12 cellular contexts compared by ENCODE assay signal in genomic region chr22:19875531-19876313, GRCh38. TPM values are rescaled to one million over a fixed set of nuclear protein-coding genes. Genes with fewer than 3 reads are reported as not detected.
A peak's percentile ranks its signal among the peaks of the same experiment; 100 is the strongest.
DNase-seq lines count a peak whose midpoint lies in the region; ATAC-seq and TF ChIP-seq lines count a peak whose summit lies in the region.
"Had no signal": no experiment of that assay in that cellular context is flagged by ENCODE, and none has a peak within 500 bp of the region (broad histone marks: within the 10 kb centered on the region; RNA-seq: fewer than 3 reads in every experiment).

No MANE protein-coding gene starts in this region.

- peaks cover 5% of the 10 kb centered on the region for H3K36me3 ChIP-seq in thoracic aorta
- H3K36me3 ChIP-seq: thyroid gland had no signal

- no peak for TF ChIP-seq CTCF in activated CD8-positive, alpha-beta T cell treated with anti-CD3 and anti-CD28 coated beads for 36 hours (IDR thresholded peaks at IDR 0.05)
- no peak for TF ChIP-seq CTCF in thoracic aorta (IDR thresholded peaks at IDR 0.05)

- H3K4me1 Mint-ChIP-seq in activated CD8-positive, alpha-beta T cell treated with anti-CD3 and anti-CD28 coated beads for 36 hours (ENCODE audit: low read depth), result peaks cover 14% of the 10 kb centered on the region
- H3K4me1 Mint-ChIP-seq in activated CD8-positive, alpha-beta T cell treated with anti-CD3 and anti-CD28 coated beads, Interleukin-2, amount 10 ng/mL, durations not matched to agents 7 days and 5 days (ENCODE audit: low read depth), result peaks cover 12% of the 10 kb centered on the region

- no peak overlapping the region for H3K4me3 Mint-ChIP-seq in activated CD8-positive, alpha-beta T cell treated with anti-CD3 and anti-CD28 coated beads for 36 hours
- H3K4me3 Mint-ChIP-seq in activated CD8-positive, alpha-beta T cell treated with anti-CD3 and anti-CD28 coated beads, Interleukin-2, amount 10 ng/mL, durations not matched to agents 7 days and 5 days, result no peak overlapping the region

- no peak overlapping the region for H3K27ac ChIP-seq in right cardiac atrium (ENCODE audit: low read length)
- H3K27ac ChIP-seq in thoracic aorta, result peak overlapping the region; percentile 44 to 50

- no peaks in the 10 kb centered on the region for H3K36me3 Mint-ChIP-seq in activated CD8-positive, alpha-beta T cell treated with anti-CD3 and anti-CD28 coated beads for 36 hours (ENCODE audit: low read depth)
- H3K36me3 Mint-ChIP-seq in activated CD8-positive, alpha-beta T cell treated with anti-CD3 and anti-CD28 coated beads, Interleukin-2, amount 10 ng/mL, durations not matched to agents 7 days and 5 days (ENCODE audit: low read depth), result no peaks in the 10 kb centered on the region

- POLR2A ChIA-PET in activated CD8-positive, alpha-beta T cell treated with anti-CD3 and anti-CD28 coated beads for 36 hours (lab: Charles Lee), result interaction anchor here (0.7 to 1.7 kb wide), 2 partner anchors 20 to 27 kb away, joined by 3 to 4 read pairs; no protein-coding TSS in a partner anchor
- POLR2A ChIA-PET in activated CD8-positive, alpha-beta T cell treated with anti-CD3 and anti-CD28 coated beads, Interleukin-2, amount 10 ng/mL, durations not matched to agents 7 days and 5 days (lab: Charles Lee), result interaction anchor here (2.0 to 2.1 kb wide), 2 partner anchors 11 to 20 kb away, joined by 6 to 8 read pairs; no protein-coding TSS in a partner anchor

- CTCF ChIA-PET in activated CD8-positive, alpha-beta T cell treated with anti-CD3 and anti-CD28 coated beads for 36 hours (lab: Charles Lee), result interaction anchor here (1.2 kb wide), 2 partner anchors 9 to 11 kb away, joined by 4 to 6 read pairs; no protein-coding TSS in a partner anchor
- CTCF ChIA-PET in activated CD8-positive, alpha-beta T cell treated with anti-CD3 and anti-CD28 coated beads, Interleukin-2, amount 10 ng/mL, durations not matched to agents 7 days and 5 days (lab: Charles Lee), result no interaction called here

- WGBS in right cardiac atrium, result 74% methylated on average over 23 of the region's 23 CpGs

- no peaks in the 10 kb centered on the region for H3K9me3 Mint-ChIP-seq in activated CD8-positive, alpha-beta T cell treated with anti-CD3 and anti-CD28 coated beads for 36 hours
- no peaks in the 10 kb centered on the region for H3K9me3 Mint-ChIP-seq in activated CD8-positive, alpha-beta T cell treated with anti-CD3 and anti-CD28 coated beads, Interleukin-2, amount 10 ng/mL, durations not matched to agents 7 days and 5 days (ENCODE audit: insufficient read depth)

- no peaks in the 10 kb centered on the region for H3K27me3 ChIP-seq in right cardiac atrium (ENCODE audit: control insufficient read depth, insufficient read depth)
- H3K27me3 ChIP-seq in thoracic aorta (replicated peaks; ENCODE audit: insufficient read depth), result no peaks in the 10 kb centered on the region
- H3K27me3 ChIP-seq: thyroid gland had no signal

- H3K4me3 ChIP-seq in right cardiac atrium (ENCODE audit: low read length) (no peak overlapping the region), thoracic aorta (peak overlapping the region; percentile 23)
- H3K4me3 ChIP-seq: GM12878, thyroid gland had no signal

- H3K9me3 ChIP-seq in right cardiac atrium (ENCODE audit: control insufficient read depth, low read length), result no peaks in the 10 kb centered on the region
- H3K9me3 ChIP-seq in thoracic aorta, result no peaks in the 10 kb centered on the region
- H3K9me3 ChIP-seq: thyroid gland had no signal

- no peaks in the 10 kb centered on the region for H3K27me3 Mint-ChIP-seq in activated CD8-positive, alpha-beta T cell treated with anti-CD3 and anti-CD28 coated beads for 36 hours
- no peaks in the 10 kb centered on the region for H3K27me3 Mint-ChIP-seq in activated CD8-positive, alpha-beta T cell treated with anti-CD3 and anti-CD28 coated beads, Interleukin-2, amount 10 ng/mL, durations not matched to agents 7 days and 5 days (ENCODE audit: low read depth)

- no peak overlapping the region for H3K27ac Mint-ChIP-seq in activated CD8-positive, alpha-beta T cell treated with anti-CD3 and anti-CD28 coated beads for 36 hours
- no peak overlapping the region for H3K27ac Mint-ChIP-seq in activated CD8-positive, alpha-beta T cell treated with anti-CD3 and anti-CD28 coated beads, Interleukin-2, amount 10 ng/mL, durations not matched to agents 7 days and 5 days

- no peak for ATAC-seq in activated CD8-positive, alpha-beta T cell treated with anti-CD3 and anti-CD28 coated beads for 36 hours
- no peak for ATAC-seq in activated CD8-positive, alpha-beta T cell treated with anti-CD3 and anti-CD28 coated beads, Interleukin-2, amount 10 ng/mL, durations not matched to agents 7 days and 5 days
- ATAC-seq in right cardiac atrium (peak; percentile 9 to 65), thoracic aorta (ENCODE audit: insufficient number of reproducible peaks, low FRiP score, low read depth) (no peak), GM21825 (IDR thresholded peaks at IDR 0.05; ENCODE audit: unreplicated experiment) (no peak)
- ATAC-seq: GM12878 had no signal

- intact Hi-C loops in activated CD8-positive, alpha-beta T cell treated with anti-CD3 and anti-CD28 coated beads for 36 hours (cut with micrococcal nuclease), result no loop called here
- intact Hi-C loops in right cardiac atrium (cut with DNase I), result no loop called here

- DNase-seq in activated CD8-positive, alpha-beta T cell treated with anti-CD3 and anti-CD28 coated beads for 36 hours, result peak; percentile 1
- DNase-seq in activated CD8-positive, alpha-beta T cell treated with anti-CD3 and anti-CD28 coated beads, Interleukin-2, amount 10 ng/mL, durations not matched to agents 7 days and 5 days, result no peak
- peak; percentile 42 for DNase-seq in amniotic epithelial cell (ENCODE audit: low read depth)
- DNase-seq in right cardiac atrium, result peak; percentile 61 to 74 (median 67)
- DNase-seq in thoracic aorta (ENCODE audit: low spot score), result no peak
- DNase-seq in NCI-H2081 (lab: John Stamatoyannopoulos, UW), result no peak
- no peak for DNase-seq in COR-L47 (lab: John Stamatoyannopoulos, UW)
- DNase-seq: DMS153, small intestine had no signal

- H3K4me1 ChIP-seq in right cardiac atrium (ENCODE audit: control insufficient read depth, insufficient read depth, low read length) (no peaks in the 10 kb centered on the region), thoracic aorta (ENCODE audit: control insufficient read depth in 1 of 2, low read depth in 2 of 2) (peaks cover 15 to 34% of the 10 kb centered on the region in 2 donors)

RNA-seq across cellular contexts. Expression of gene GNB1L, which starts 21.0 kb away (rescaled TPM):
- total RNA-seq in activated CD8-positive, alpha-beta T cell treated with anti-CD3 and anti-CD28 coated beads for 36 hours, result 10 to 100 TPM; 16.2 to 17.4 TPM
- total RNA-seq in activated CD8-positive, alpha-beta T cell treated with anti-CD3 and anti-CD28 coated beads, Interleukin-2, amount 10 ng/mL, durations not matched to agents 7 days and 5 days, result 10 to 100 TPM in 1 of 2 experiments, 1 to 10 TPM in 1; 9.7 to 10.3 TPM
- 1 to 10 TPM; 2.8 to 4.9 (median 4.0) TPM for total RNA-seq in right cardiac atrium
- polyA plus RNA-seq in right cardiac atrium, result 2.1 TPM
- total RNA-seq in thoracic aorta, result 1 to 10 TPM; 2.3 to 7.7 TPM

RNA-seq across cellular contexts. Expression of gene RTL10, which starts 21.0 kb away (rescaled TPM):
- 10 to 100 TPM; 14.7 to 17.4 TPM for total RNA-seq in activated CD8-positive, alpha-beta T cell treated with anti-CD3 and anti-CD28 coated beads for 36 hours
- 10 to 100 TPM; 16.1 to 17.0 TPM for total RNA-seq in activated CD8-positive, alpha-beta T cell treated with anti-CD3 and anti-CD28 coated beads, Interleukin-2, amount 10 ng/mL, durations not matched to agents 7 days and 5 days
- total RNA-seq in right cardiac atrium, result 1 to 10 TPM; 6.8 to 9.9 (median 8.8) TPM
- polyA plus RNA-seq in right cardiac atrium, result 5.8 TPM
- total RNA-seq in thoracic aorta, result 10 to 100 TPM; 11.8 to 17.2 TPM

Comparison
In these comparisons a context has a peak if more than half of its experiments do, and no peak if none do; other contexts are left out.
1. DNase-seq: peak in activated CD8-positive, alpha-beta T cell treated with anti-CD3 and anti-CD28 coated beads for 36 hours (single experiment), amniotic epithelial cell (single experiment) and right cardiac atrium (3 of 3); none in activated CD8-positive, alpha-beta T cell treated with anti-CD3 and anti-CD28 coated beads, Interleukin-2, amount 10 ng/mL, durations not matched to agents 7 days and 5 days (single experiment), thoracic aorta (single experiment), NCI-H2081 (0 of 2) and COR-L47 (single experiment).
2. ATAC-seq: peak in right cardiac atrium (2 of 2); none in activated CD8-positive, alpha-beta T cell treated with anti-CD3 and anti-CD28 coated beads for 36 hours (single experiment), activated CD8-positive, alpha-beta T cell treated with anti-CD3 and anti-CD28 coated beads, Interleukin-2, amount 10 ng/mL, durations not matched to agents 7 days and 5 days (single experiment), thoracic aorta (single experiment) and GM21825 (single experiment).